27 cellular contexts compared by ENCODE assay signal in the genomic region with DNA sequence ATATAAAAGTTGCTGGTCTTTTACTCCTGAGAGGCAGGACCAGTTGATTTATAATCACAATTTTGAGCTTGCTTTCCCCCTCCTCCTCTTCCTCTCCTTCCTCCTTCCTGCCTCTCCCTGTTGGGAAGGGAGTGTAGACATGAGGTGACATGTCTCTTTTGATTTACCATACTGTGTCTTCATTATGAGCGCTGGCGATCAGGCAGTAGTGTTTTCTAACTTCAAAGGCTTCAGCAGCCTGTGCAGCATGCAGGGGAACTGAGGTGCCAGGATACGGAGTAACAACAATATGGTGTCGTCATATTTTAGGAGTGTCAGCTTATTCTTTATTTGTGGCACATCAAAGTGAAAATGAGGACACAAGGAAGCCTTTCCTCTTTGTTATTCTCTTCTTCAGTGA.
"Had no signal": no experiment of that assay in that cellular context is flagged by ENCODE, and none has a peak within 500 bp of the region (broad histone marks: within the 10 kb centered on the region; RNA-seq: fewer than 3 reads in every experiment).

No MANE protein-coding gene starts in this region.

- H3K4me3 ChIP-seq: ascending aorta, body of pancreas, Peyer's patch, SJSA1 had no signal

- H3K27me3 ChIP-seq: ascending aorta, body of pancreas, Peyer's patch, SJSA1 had no signal

- H3K36me3 ChIP-seq: ascending aorta, Peyer's patch, SJSA1 had no signal

- ATAC-seq: activated CD8-positive, alpha-beta memory T cell treated with anti-CD3 and anti-CD28 coated beads, Interleukin-2, amount 10 ng/mL, durations not matched to agents 7 days and 5 days; body of pancreas; SK-N-SH treated with all-trans-retinoic acid at 6 μM for 48 hours; T-cell had no signal

- FAIRE-seq: bronchial epithelial cell, TTC549 had no signal

- H3K9me3 ChIP-seq: ascending aorta, body of pancreas, Peyer's patch, SJSA1 had no signal

- H3K27ac ChIP-seq: ascending aorta, body of pancreas, Peyer's patch, RWPE1, SJSA1 had no signal

- DNase-seq: activated B cell treated with CpG ODN at 0.5 μM for 24 hours; activated CD4-positive, alpha-beta T cell treated with anti-CD3 and anti-CD28 coated beads for 1 hour; activated CD4-positive, alpha-beta T cell treated with anti-CD3 and anti-CD28 coated beads, Interleukin-2, amount 10 ng/mL, durations not matched to agents 24 days and 14 days; activated CD4-positive, alpha-beta T cell treated with anti-CD3 and anti-CD28 coated beads, Interleukin-2, amount 50 U/mL, for 48 hours; activated CD8-positive, alpha-beta memory T cell treated with anti-CD3 and anti-CD28 coated beads, Interleukin-2, amount 10 ng/mL, durations not matched to agents 7 days and 5 days; activated effector memory CD4-positive, alpha-beta T cell treated with Interleukin-2 at 50 U/mL for 16 hours; activated naive CD4-positive, alpha-beta T cell; activated T-cell treated with anti-CD3 and anti-CD28 coated beads, Interleukin-2, amount 50 U/mL, for 24 hours; body of pancreas; central memory CD4-positive, alpha-beta T cell; MM.1S; NCI-H1105; NCI-H1436 treated with DMSO at 0.1 percent for 48 hours; NCI-H187; NCI-H2081; NCI-H510A treated with DMSO at 0.1 percent for 48 hours; Peyer's patch; Right ventricle myocardium superior; T-cell; T-helper 2 cell; T1000 had no signal

- H3K4me1 ChIP-seq: ascending aorta, body of pancreas, Peyer's patch, SJSA1 had no signal
